ENCODE assay signal across 8 cellular contexts in genomic region chr10:62817763-62818425, GRCh38. TPM values are rescaled to one million over a fixed set of nuclear protein-coding genes. Genes with fewer than 3 reads are reported as not detected.
A peak's percentile ranks its signal among the peaks of the same experiment; 100 is the strongest.
DNase-seq lines count a peak whose midpoint lies in the region; ATAC-seq and TF ChIP-seq lines count a peak whose summit lies in the region.

No MANE protein-coding gene starts in this region.

- no peaks in the 10 kb centered on the region for H3K36me3 ChIP-seq in SJSA1
- no peaks in the 10 kb centered on the region for H3K36me3 ChIP-seq in adipocyte (ENCODE audit: control insufficient read depth, insufficient read depth, low read length, severe bottlenecking)
- H3K36me3 ChIP-seq in heart left ventricle = peaks cover 0 to 3% (median 0%) of the 10 kb centered on the region in 9 donors

- peak; percentile 61 for DNase-seq in DMS153 (lab: John Stamatoyannopoulos, UW)
- DNase-seq in GM20000 (ENCODE audit: low spot score) = peak; percentile 94
- peak; percentile 90 for DNase-seq in HK-2 (ENCODE audit: unreplicated experiment)
- DNase-seq in SJSA1 (ENCODE audit: low read depth in 1 of 2, low spot score in 2 of 2) = peak; percentile 64 to 69
- DNase-seq in adipocyte (ENCODE audit: low read depth) = peak; percentile 90
- DNase-seq in heart left ventricle = peak; percentile 74 to 88 (median 81)
- DNase-seq in pons (ENCODE audit: low spot score) = peak; percentile 73
- DNase-seq in NCI-H446 treated with DMSO at 0.1 percent for 48 hours (lab: John Stamatoyannopoulos, UW) = no peak

- no peak for TF ChIP-seq POLR2A in heart left ventricle (IDR thresholded peaks at IDR 0.05)

- H3K9ac ChIP-seq in adipocyte (ENCODE audit: low read length) = peak overlapping the region; percentile 70

- H3K4me3 ChIP-seq in SJSA1 (peak overlapping the region; percentile 71), adipocyte (ENCODE audit: low read length) (peak overlapping the region; percentile 92), heart left ventricle (peak overlapping the region; percentile 37 to 91 (median 78))

- intact Hi-C loops in heart left ventricle (cut with DNase I) = loop anchor here (1.0 to 10.0 kb wide), 16 partner anchors 55 to 381 kb away; partner anchors contain the start of gene NRBF2 (in 5 of the 10)

- H3K27ac ChIP-seq in SJSA1 (no peak overlapping the region), heart left ventricle (peak overlapping the region in 11 of 12 donors; percentile 77 to 93 (median 87))

- 0 to 1% (median 1%) methylated on average over 38 to 51 of the region's 51 CpGs for WGBS in heart left ventricle, 4 donors

- H3K4me1 ChIP-seq in SJSA1 (replicated peaks) (peaks cover 32% of the 10 kb centered on the region), adipocyte (ENCODE audit: control insufficient read depth, insufficient read depth, low read length) (peaks cover 22% of the 10 kb centered on the region), heart left ventricle (peaks cover 0 to 48% (median 28%) of the 10 kb centered on the region in 12 donors)

- H3K27me3 ChIP-seq in SJSA1 (replicated peaks) = peaks cover 47% of the 10 kb centered on the region
- no peaks in the 10 kb centered on the region for H3K27me3 ChIP-seq in adipocyte (replicated peaks; ENCODE audit: control insufficient read depth, insufficient read depth, low read length)
- H3K27me3 ChIP-seq in heart left ventricle = peaks cover 0 to 50% (median 17%) of the 10 kb centered on the region in 9 donors

- TF ChIP-seq CTCF in GM20000 (IDR thresholded peaks at IDR 0.05; ENCODE audit: extremely low read depth, missing control alignments) (peak; percentile 97), heart left ventricle (IDR thresholded peaks at IDR 0.05) (peak; percentile 82 to 97 (median 90))

- peaks cover 4% of the 10 kb centered on the region; the same call in 1 of the 2 replicates for H3K9me3 ChIP-seq in SJSA1 (replicated peaks)
- no peaks in the 10 kb centered on the region for H3K9me3 ChIP-seq in adipocyte (ENCODE audit: control insufficient read depth, low read length)
- no peaks in the 10 kb centered on the region for H3K9me3 ChIP-seq in heart left ventricle

- peak; percentile 56 to 78 (median 74) for ATAC-seq in heart left ventricle

RNA-seq across cellular contexts. Expression of gene EGR2, which starts 1.7 kb away (rescaled TPM):
- total RNA-seq in SJSA1 (2014; rRNA removed; shearing (Covaris generic)) = not detected in 2 replicates
- total RNA-seq in heart left ventricle = 1 to 10 TPM in 7 of 9 donors, under 1 TPM in 2; 0.37 to 8.5 (median 1.9) TPM
- 1 to 10 TPM; 1.4 to 1.8 TPM for polyA plus RNA-seq in heart left ventricle

RNA-seq across cellular contexts. Expression of gene ADO, which starts 13.4 kb away (rescaled TPM):
- total RNA-seq in SJSA1 (2014; rRNA removed; shearing (Covaris generic)) = 36.9 and 39.5 TPM in 2 replicates
- 10 to 100 TPM; 18.3 to 35.5 (median 19.7) TPM for total RNA-seq in heart left ventricle
- 10 to 100 TPM in 1 of 2 donors, 1 to 10 TPM in 1; 7.6 to 24.6 TPM for polyA plus RNA-seq in heart left ventricle
